ENCODE assay signal across 26 cellular contexts in the genomic region with DNA sequence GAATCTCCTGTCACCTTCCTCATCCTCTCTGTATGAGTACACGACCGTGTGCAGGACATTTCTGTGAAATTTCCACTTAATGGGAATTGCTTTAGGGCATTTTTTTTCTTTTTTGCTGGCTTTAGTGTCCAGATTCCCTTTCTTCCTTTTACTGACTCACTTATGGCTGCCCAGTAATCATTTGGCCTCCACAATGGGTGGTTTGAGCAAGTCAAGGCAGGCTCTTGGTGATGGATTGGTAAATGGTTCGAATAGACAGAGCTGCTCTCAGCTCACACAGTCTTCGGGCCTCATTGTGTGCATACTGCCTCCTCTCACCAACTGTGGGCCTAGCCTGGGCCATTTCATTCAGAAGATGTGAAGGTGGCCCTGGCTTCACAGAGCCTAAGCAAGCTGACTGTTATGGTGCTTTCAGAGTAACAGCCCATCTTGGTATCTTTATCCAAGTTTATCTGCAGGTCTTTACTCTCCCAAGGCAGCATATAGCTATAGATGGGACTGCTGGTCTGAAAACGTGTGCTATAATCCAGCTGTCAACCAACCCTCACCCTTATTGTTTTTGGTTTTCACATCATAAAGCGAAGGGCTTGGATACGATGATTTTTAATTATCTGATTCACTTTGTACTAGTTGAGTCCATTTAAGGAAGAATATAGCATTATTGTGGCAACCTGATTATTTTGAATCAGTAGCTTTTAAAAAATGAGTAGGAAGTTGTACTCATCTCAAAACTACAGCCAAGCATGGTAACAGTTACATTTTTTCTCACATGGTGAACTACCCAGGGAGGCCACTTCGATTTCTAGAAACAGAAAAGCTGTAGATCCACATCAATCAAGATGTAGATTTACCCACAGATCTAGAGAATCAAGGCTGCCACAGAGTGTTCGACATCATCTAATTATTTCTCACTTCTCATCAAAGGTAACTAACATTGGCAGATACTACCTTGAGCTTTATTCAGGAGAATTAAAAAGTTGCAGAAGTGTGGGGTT. TPM values are rescaled to one million over a fixed set of nuclear protein-coding genes. Genes with fewer than 3 reads are reported as not detected.
A peak's percentile ranks its signal among the peaks of the same experiment; 100 is the strongest.
DNase-seq lines count a peak whose midpoint lies in the region; ATAC-seq and TF ChIP-seq lines count a peak whose summit lies in the region.
"Had no signal": no experiment of that assay in that cellular context is flagged by ENCODE, and none has a peak within 500 bp of the region (broad histone marks: within the 10 kb centered on the region; RNA-seq: fewer than 3 reads in every experiment).

No MANE protein-coding gene starts in this region.

- H3K4me3 ChIP-seq in CD4-positive, alpha-beta memory T cell (ENCODE audit: low read length in 2 of 2): no peak overlapping the region
- H3K4me3 ChIP-seq in spleen: no peak overlapping the region
- H3K4me3 ChIP-seq: BLaER1, prostate gland, tibial artery had no signal

- H3K4me3 Mint-ChIP-seq in activated CD4-positive, alpha-beta T cell treated with anti-CD3 and anti-CD28 coated beads, Interleukin-2, amount 10 ng/mL, durations not matched to agents 7 days and 5 days: no peak overlapping the region
- H3K4me3 Mint-ChIP-seq in CD4-positive, alpha-beta memory T cell: no peak overlapping the region
- no peak overlapping the region for H3K4me3 Mint-ChIP-seq in activated naive CD8-positive, alpha-beta T cell treated with anti-CD3 and anti-CD28 coated beads, Interleukin-2, amount 50 U/mL, for 24 hours
- H3K4me3 Mint-ChIP-seq: stimulated activated naive CD8-positive, alpha-beta T cell treated with anti-CD3 and anti-CD28 coated beads, Interleukin-15, Interleukin-2, amounts not matched to agents 100 ng/mL and 50 ng/mL, for 24 hours; WTC11 had no signal

- H3K9me3 ChIP-seq in CD4-positive, alpha-beta memory T cell (ENCODE audit: control insufficient read depth in 1 of 2, low read length in 2 of 2): no peaks in the 10 kb centered on the region
- H3K9me3 ChIP-seq in spleen: no peaks in the 10 kb centered on the region
- H3K9me3 ChIP-seq: prostate gland, tibial artery had no signal

- no peak overlapping the region for H3K27ac ChIP-seq in CD4-positive, alpha-beta memory T cell (ENCODE audit: low read depth, low read length)
- no peak overlapping the region for H3K27ac ChIP-seq in spleen
- H3K27ac ChIP-seq: BLaER1, prostate gland, tibial artery had no signal

- CTCF ChIA-PET in activated CD4-positive, alpha-beta T cell treated with anti-CD3 and anti-CD28 coated beads, Interleukin-2, amount 10 ng/mL, durations not matched to agents 7 days and 5 days (lab: Charles Lee): interaction anchor here (1.0 to 1.9 kb wide), 4 partner anchors 12 to 24 kb away, joined by 3 to 9 read pairs (median 4); no protein-coding TSS in a partner anchor
- CTCF ChIA-PET in CD4-positive, alpha-beta memory T cell (lab: Charles Lee; ENCODE audit: partially characterized antibody): interaction anchor here (0.6 to 3.0 kb wide), 5 partner anchors 9 to 495 kb away, joined by 3 to 19 read pairs (median 4); no protein-coding TSS in a partner anchor

- no peaks in the 10 kb centered on the region for H3K27me3 Mint-ChIP-seq in activated CD4-positive, alpha-beta T cell treated with anti-CD3 and anti-CD28 coated beads, Interleukin-2, amount 10 ng/mL, durations not matched to agents 7 days and 5 days
- H3K27me3 Mint-ChIP-seq in CD4-positive, alpha-beta memory T cell: no peaks in the 10 kb centered on the region
- H3K27me3 Mint-ChIP-seq in activated naive CD8-positive, alpha-beta T cell treated with anti-CD3 and anti-CD28 coated beads, Interleukin-2, amount 50 U/mL, for 24 hours: no peaks in the 10 kb centered on the region
- H3K27me3 Mint-ChIP-seq: stimulated activated naive CD8-positive, alpha-beta T cell treated with anti-CD3 and anti-CD28 coated beads, Interleukin-15, Interleukin-2, amounts not matched to agents 100 ng/mL and 50 ng/mL, for 24 hours had no signal

- 77 to 84% (median 82%) methylated on average over 9 of the region's 9 CpGs for WGBS in spleen, 5 donors

- TF ChIP-seq CTCF in spleen (IDR thresholded peaks at IDR 0.05 in 8 of 11, conservative IDR thresholded peaks at IDR 0.05 in 3 of 11): no peak

- POLR2A ChIA-PET in activated CD4-positive, alpha-beta T cell treated with anti-CD3 and anti-CD28 coated beads, Interleukin-2, amount 10 ng/mL, durations not matched to agents 7 days and 5 days (lab: Charles Lee): interaction anchor here (0.6 kb wide), 1 partner anchor 513 kb away, joined by 3 read pairs; no protein-coding TSS in a partner anchor
- POLR2A ChIA-PET in CD4-positive, alpha-beta memory T cell (lab: Charles Lee; ENCODE audit: partially characterized antibody): interaction anchor here (0.7 kb wide), 1 partner anchor 67 kb away, joined by 3 read pairs; no protein-coding TSS in a partner anchor

- H3K27me3 ChIP-seq in CD4-positive, alpha-beta memory T cell (ENCODE audit: insufficient read depth, low read length): no peaks in the 10 kb centered on the region
- H3K27me3 ChIP-seq in spleen (replicated peaks in 1 of 7): no peaks in the 10 kb centered on the region
- H3K27me3 ChIP-seq: BLaER1, tibial artery had no signal

- intact Hi-C loops in CD4-positive, alpha-beta memory T cell (cut with micrococcal nuclease): no loop called here
- intact Hi-C loops in spleen (cut with DNase I; ENCODE audit: low total_unique reads): no loop called here

- no peak for TF ChIP-seq POLR2A in spleen (IDR thresholded peaks at IDR 0.05)

- ATAC-seq in HG02759 (IDR thresholded peaks at IDR 0.05; ENCODE audit: unreplicated experiment): peak; percentile 53
- peak; percentile 33 for ATAC-seq in activated naive CD8-positive, alpha-beta T cell treated with anti-CD3 and anti-CD28 coated beads, Interleukin-2, amount 50 U/mL, for 24 hours

- H3K4me1 Mint-ChIP-seq in activated CD4-positive, alpha-beta T cell treated with anti-CD3 and anti-CD28 coated beads, Interleukin-2, amount 10 ng/mL, durations not matched to agents 7 days and 5 days: peaks cover 20% of the 10 kb centered on the region
- peaks cover 0 to 3% (median 0%) of the 10 kb centered on the region in 4 donors for H3K4me1 Mint-ChIP-seq in CD4-positive, alpha-beta memory T cell
- peaks cover 8% of the 10 kb centered on the region for H3K4me1 Mint-ChIP-seq in activated naive CD8-positive, alpha-beta T cell treated with anti-CD3 and anti-CD28 coated beads, Interleukin-2, amount 50 U/mL, for 24 hours

- no peak for DNase-seq in activated CD4-positive, alpha-beta T cell treated with anti-CD3 and anti-CD28 coated beads, Interleukin-2, amount 10 ng/mL, durations not matched to agents 7 days and 5 days
- no peak for DNase-seq in activated CD4-positive, alpha-beta T cell treated with anti-CD3 and anti-CD28 coated beads, Interleukin-2, amount 50 U/mL, for 1 hour
- DNase-seq in CD4-positive, alpha-beta memory T cell: no peak
- DNase-seq in activated naive CD8-positive, alpha-beta T cell treated with anti-CD3 and anti-CD28 coated beads, Interleukin-2, amount 50 U/mL, for 24 hours: no peak
- DNase-seq in NCI-H128 (lab: John Stamatoyannopoulos, UW; ENCODE audit: unreplicated experiment) (no peak), spleen (no peak)
- no peak for DNase-seq in stimulated activated CD4-positive, alpha-beta T cell treated with anti-CD3 and anti-CD28 coated beads, Interleukin-4, amount 100 ng/mL, for 24 hours
- DNase-seq: activated effector memory CD4-positive, alpha-beta T cell treated with Interleukin-2 at 50 U/mL for 16 hours; anterior cingulate cortex; Calu3; caudate nucleus; dermis blood vessel endothelial cell; EL; NCI-H146; NCI-H2171; NCI-H524 treated with DMSO at 0.1 percent for 48 hours; stimulated activated CD4-positive, alpha-beta T cell treated with anti-CD3 and anti-CD28 coated beads, Interleukin-2, amount 100 ng/mL, for 24 hours; tibial artery had no signal

- H3K36me3 Mint-ChIP-seq in activated CD4-positive, alpha-beta T cell treated with anti-CD3 and anti-CD28 coated beads, Interleukin-2, amount 10 ng/mL, durations not matched to agents 7 days and 5 days (ENCODE audit: low read depth): no peaks in the 10 kb centered on the region
- peaks cover 38 to 78% of the 10 kb centered on the region in 2 donors for H3K36me3 Mint-ChIP-seq in CD4-positive, alpha-beta memory T cell
- H3K36me3 Mint-ChIP-seq in activated naive CD8-positive, alpha-beta T cell treated with anti-CD3 and anti-CD28 coated beads, Interleukin-2, amount 50 U/mL, for 24 hours (ENCODE audit: low read depth): no peaks in the 10 kb centered on the region
- H3K36me3 Mint-ChIP-seq: WTC11 had no signal

- no peaks in the 10 kb centered on the region for H3K9me3 Mint-ChIP-seq in activated CD4-positive, alpha-beta T cell treated with anti-CD3 and anti-CD28 coated beads, Interleukin-2, amount 10 ng/mL, durations not matched to agents 7 days and 5 days
- H3K9me3 Mint-ChIP-seq in CD4-positive, alpha-beta memory T cell: peaks cover 0 to 1% (median 0%) of the 10 kb centered on the region in 8 donors
- H3K9me3 Mint-ChIP-seq in activated naive CD8-positive, alpha-beta T cell treated with anti-CD3 and anti-CD28 coated beads, Interleukin-2, amount 50 U/mL, for 24 hours: no peaks in the 10 kb centered on the region
- H3K9me3 Mint-ChIP-seq: stimulated activated naive CD8-positive, alpha-beta T cell treated with anti-CD3 and anti-CD28 coated beads, Interleukin-15, Interleukin-2, amounts not matched to agents 100 ng/mL and 50 ng/mL, for 24 hours; WTC11 had no signal

- no peaks in the 10 kb centered on the region for H3K36me3 ChIP-seq in CD4-positive, alpha-beta memory T cell (ENCODE audit: insufficient read depth, low read length)
- peaks cover 0 to 10% (median 0%) of the 10 kb centered on the region in 6 donors for H3K36me3 ChIP-seq in spleen
- H3K36me3 ChIP-seq: BLaER1, prostate gland, tibial artery had no signal

- H3K4me1 ChIP-seq in CD4-positive, alpha-beta memory T cell (ENCODE audit: insufficient read depth, low read length): no peaks in the 10 kb centered on the region
- H3K4me1 ChIP-seq in spleen: peaks cover 0 to 12% (median 0%) of the 10 kb centered on the region in 6 donors
- H3K4me1 ChIP-seq: prostate gland, tibial artery had no signal

- peak overlapping the region; percentile 10 for H3K27ac Mint-ChIP-seq in activated CD4-positive, alpha-beta T cell treated with anti-CD3 and anti-CD28 coated beads, Interleukin-2, amount 10 ng/mL, durations not matched to agents 7 days and 5 days
- H3K27ac Mint-ChIP-seq in CD4-positive, alpha-beta memory T cell: peak overlapping the region in 4 of 7 donors; percentile 24 to 48 (median 30)
- H3K27ac Mint-ChIP-seq in activated naive CD8-positive, alpha-beta T cell treated with anti-CD3 and anti-CD28 coated beads, Interleukin-2, amount 50 U/mL, for 24 hours: no peak overlapping the region
- H3K27ac Mint-ChIP-seq: WTC11 had no signal

RNA-seq across cellular contexts. Expression of a gene that starts 50.4 kb away (rescaled TPM):
- total RNA-seq in activated CD4-positive, alpha-beta T cell treated with anti-CD3 and anti-CD28 coated beads, Interleukin-2, amount 10 ng/mL, durations not matched to agents 7 days and 5 days: not detected
- not detected for total RNA-seq in CD4-positive, alpha-beta memory T cell
- not detected for polyA plus RNA-seq in CD4-positive, alpha-beta memory T cell
- total RNA-seq in spleen: 1 to 10 TPM; 2.3 to 7.1 (median 3.0) TPM
- 1 to 10 TPM; 1.4 to 1.9 (median 1.6) TPM for polyA plus RNA-seq in spleen
- total RNA-seq: Calu3, HT1080, kidney epithelial cell, RPMI7951 had no signal
